9 cellular contexts compared by ENCODE assay signal in genomic region chr1:121458291-121459048, GRCh38.
A peak's percentile ranks its signal among the peaks of the same experiment; 100 is the strongest.
DNase-seq lines count a peak whose midpoint lies in the region; ATAC-seq and TF ChIP-seq lines count a peak whose summit lies in the region.
"Had no signal": no experiment of that assay in that cellular context is flagged by ENCODE, and none has a peak within 500 bp of the region (broad histone marks: within the 10 kb centered on the region; RNA-seq: fewer than 3 reads in every experiment).

No MANE protein-coding gene starts in this region.

- H3K9me3 ChIP-seq in DND-41 (ENCODE audit: insufficient read depth, low read length, severe bottlenecking): no peaks in the 10 kb centered on the region

- no peaks in the 10 kb centered on the region for H3K27me3 Mint-ChIP-seq in activated naive CD8-positive, alpha-beta T cell treated with anti-CD3 and anti-CD28 coated beads for 36 hours
- H3K27me3 Mint-ChIP-seq in glutamatergic neuron (ENCODE audit: unreplicated experiment) (no peaks in the 10 kb centered on the region), nephron progenitor cell (ENCODE audit: low read depth, poor library complexity) (no peaks in the 10 kb centered on the region), Calu3 (ENCODE audit: unreplicated experiment) (no peaks in the 10 kb centered on the region)

- no peaks in the 10 kb centered on the region for H3K36me3 ChIP-seq in DND-41 (ENCODE audit: insufficient read depth, low read length)

- H2AFZ ChIP-seq in DND-41 (ENCODE audit: low read depth, low read length): peak overlapping the region; percentile 59

- H3K27ac Mint-ChIP-seq in activated naive CD8-positive, alpha-beta T cell treated with anti-CD3 and anti-CD28 coated beads for 36 hours: peak overlapping the region; percentile 89
- H3K27ac Mint-ChIP-seq in glutamatergic neuron (ENCODE audit: unreplicated experiment): no peak overlapping the region
- H3K27ac Mint-ChIP-seq in nephron progenitor cell: no peak overlapping the region
- H3K27ac Mint-ChIP-seq in Calu3 (ENCODE audit: unreplicated experiment): no peak overlapping the region

- no peak for TF ChIP-seq CTCF in DND-41 (IDR thresholded peaks at IDR 0.05; ENCODE audit: borderline replicate concordance, extremely low read depth, low read length, poor library complexity, severe bottlenecking)
- TF ChIP-seq CTCF in glutamatergic neuron (IDR thresholded peaks at IDR 0.05; ENCODE audit: partially characterized antibody, unreplicated experiment): no peak
- TF ChIP-seq CTCF in nephron progenitor cell (IDR thresholded peaks at IDR 0.05): no peak
- TF ChIP-seq CTCF in Calu3 (IDR thresholded peaks at IDR 0.05; ENCODE audit: unreplicated experiment): no peak

- H3K9me3 Mint-ChIP-seq in activated naive CD8-positive, alpha-beta T cell treated with anti-CD3 and anti-CD28 coated beads for 36 hours: peaks cover 2% of the 10 kb centered on the region
- H3K9me3 Mint-ChIP-seq in glutamatergic neuron (ENCODE audit: unreplicated experiment): no peaks in the 10 kb centered on the region
- H3K9me3 Mint-ChIP-seq in nephron progenitor cell: no peaks in the 10 kb centered on the region
- no peaks in the 10 kb centered on the region for H3K9me3 Mint-ChIP-seq in Calu3 (ENCODE audit: low read depth, unreplicated experiment)

- peaks cover 23% of the 10 kb centered on the region for H3K4me1 Mint-ChIP-seq in activated naive CD8-positive, alpha-beta T cell treated with anti-CD3 and anti-CD28 coated beads for 36 hours
- no peaks in the 10 kb centered on the region for H3K4me1 Mint-ChIP-seq in glutamatergic neuron (ENCODE audit: low read depth, unreplicated experiment)
- H3K4me1 Mint-ChIP-seq in nephron progenitor cell: peaks cover 5% of the 10 kb centered on the region
- no peaks in the 10 kb centered on the region for H3K4me1 Mint-ChIP-seq in Calu3 (ENCODE audit: low read depth, unreplicated experiment)

- peaks cover 23% of the 10 kb centered on the region for H3K4me1 ChIP-seq in DND-41 (ENCODE audit: insufficient read depth, low read length)

- no peaks in the 10 kb centered on the region for H4K20me1 ChIP-seq in DND-41 (ENCODE audit: insufficient read depth, low read length)

- intact Hi-C loops in Calu3 (cut with micrococcal nuclease; ENCODE audit: unreplicated experiment): loop anchor here (10.0 kb wide), 1 partner anchor 46 kb away; no protein-coding TSS in a partner anchor

- peak overlapping the region; percentile 84 for H3K27ac ChIP-seq in DND-41 (ENCODE audit: low read length)

- H3K4me2 ChIP-seq in DND-41 (ENCODE audit: insufficient read depth, low read length): peak overlapping the region; percentile 53

- CTCF ChIA-PET in Calu3 (lab: Charles Lee): no interaction called here

- H3K4me3 ChIP-seq in DND-41 (ENCODE audit: low read depth in 1 of 2, low read length in 2 of 2): peak overlapping the region in 1 of 2 experiments; percentile 41; a peak in 2 of 4 replicates

- no TSS peak for BruUV-seq in Calu3 (replicated peaks; lab: Mats Ljungman, UMichigan)

- H3K9ac ChIP-seq in DND-41 (ENCODE audit: low read depth, low read length): peak overlapping the region; percentile 47

- H3K27me3 ChIP-seq in DND-41 (ENCODE audit: insufficient read depth, low read length, poor library complexity): no peaks in the 10 kb centered on the region

- DNase-seq in DND-41 (peak; percentile 13), LoVo (ENCODE audit: low spot score) (no peak), glutamatergic neuron (no peak), nephron progenitor cell (no peak), Calu3 (no peak)
- DNase-seq in activated naive CD8-positive, alpha-beta T cell treated with anti-CD3 and anti-CD28 coated beads for 36 hours: no peak
- DNase-seq: mesendoderm had no signal

- H3K79me2 ChIP-seq in DND-41 (ENCODE audit: insufficient read depth, low read length): no peaks in the 10 kb centered on the region

- H3K4me3 Mint-ChIP-seq in activated naive CD8-positive, alpha-beta T cell treated with anti-CD3 and anti-CD28 coated beads for 36 hours: peak overlapping the region; percentile 40
- H3K4me3 Mint-ChIP-seq in glutamatergic neuron (ENCODE audit: unreplicated experiment): no peak overlapping the region
- H3K4me3 Mint-ChIP-seq in nephron progenitor cell: no peak overlapping the region
- no peak overlapping the region for H3K4me3 Mint-ChIP-seq in Calu3 (ENCODE audit: low read depth, unreplicated experiment)

- no peaks in the 10 kb centered on the region for H3K36me3 Mint-ChIP-seq in activated naive CD8-positive, alpha-beta T cell treated with anti-CD3 and anti-CD28 coated beads for 36 hours
- H3K36me3 Mint-ChIP-seq in glutamatergic neuron (ENCODE audit: unreplicated experiment) (no peaks in the 10 kb centered on the region), nephron progenitor cell (ENCODE audit: low read depth) (no peaks in the 10 kb centered on the region), Calu3 (ENCODE audit: insufficient read depth, unreplicated experiment) (no peaks in the 10 kb centered on the region)

- ATAC-seq in DND-41 (ENCODE audit: insufficient read depth, low read depth) (peak; percentile 98), GM19468 (IDR thresholded peaks at IDR 0.05; ENCODE audit: extremely low read depth, unreplicated experiment) (peak; percentile 98), HG03457 (IDR thresholded peaks at IDR 0.05; ENCODE audit: unreplicated experiment) (peak; percentile 99)
